In the genomic region with DNA sequence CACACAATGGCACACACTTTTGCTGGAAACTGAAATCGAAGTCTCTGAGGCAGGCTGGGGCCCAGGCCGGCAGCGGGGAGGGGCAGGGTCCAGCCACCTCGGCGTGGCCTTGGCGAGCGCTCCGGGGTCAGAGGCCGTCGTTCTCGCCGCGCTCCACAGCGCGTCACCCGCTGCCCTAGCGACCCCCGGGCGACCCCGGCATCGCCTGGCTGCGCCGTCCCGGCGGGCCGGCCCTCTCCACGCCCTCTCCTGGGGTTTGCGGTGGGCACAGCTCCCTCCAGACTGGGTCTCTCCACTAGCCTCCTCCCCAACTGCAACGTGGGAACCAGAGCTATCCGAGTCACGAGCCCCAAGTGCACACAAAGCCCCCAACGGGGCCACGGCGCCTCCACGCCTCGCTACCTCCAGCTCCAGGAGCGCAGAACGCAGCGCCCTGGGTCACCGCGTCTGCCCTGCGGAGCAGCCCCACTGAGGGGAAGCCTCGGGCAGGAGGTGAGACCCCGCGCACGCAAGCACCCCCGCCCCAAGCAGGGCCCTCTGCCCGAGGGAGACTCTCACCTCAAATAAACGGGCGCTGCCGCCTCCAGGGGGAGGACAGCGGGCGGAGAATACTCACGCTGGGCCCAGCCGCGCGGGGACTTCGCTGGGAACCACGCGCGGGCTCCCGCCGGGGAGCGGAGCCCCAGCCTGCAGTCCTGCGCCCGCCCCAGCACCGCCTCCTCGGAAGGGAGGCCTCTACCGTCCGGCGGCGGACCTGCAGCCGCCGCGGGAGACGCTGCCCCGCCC, we compare ENCODE assay signal across 1 cellular context.
TF ChIP-seq lines count a peak whose summit lies in the region.

No MANE protein-coding gene starts in this region.

TF ChIP-seq in HepG2, 621 proteins besides CTCF, POLR2A, EP300 and RAD21 (continued from another document and continues in another):
- TF ChIP-seq, protein P1, sequence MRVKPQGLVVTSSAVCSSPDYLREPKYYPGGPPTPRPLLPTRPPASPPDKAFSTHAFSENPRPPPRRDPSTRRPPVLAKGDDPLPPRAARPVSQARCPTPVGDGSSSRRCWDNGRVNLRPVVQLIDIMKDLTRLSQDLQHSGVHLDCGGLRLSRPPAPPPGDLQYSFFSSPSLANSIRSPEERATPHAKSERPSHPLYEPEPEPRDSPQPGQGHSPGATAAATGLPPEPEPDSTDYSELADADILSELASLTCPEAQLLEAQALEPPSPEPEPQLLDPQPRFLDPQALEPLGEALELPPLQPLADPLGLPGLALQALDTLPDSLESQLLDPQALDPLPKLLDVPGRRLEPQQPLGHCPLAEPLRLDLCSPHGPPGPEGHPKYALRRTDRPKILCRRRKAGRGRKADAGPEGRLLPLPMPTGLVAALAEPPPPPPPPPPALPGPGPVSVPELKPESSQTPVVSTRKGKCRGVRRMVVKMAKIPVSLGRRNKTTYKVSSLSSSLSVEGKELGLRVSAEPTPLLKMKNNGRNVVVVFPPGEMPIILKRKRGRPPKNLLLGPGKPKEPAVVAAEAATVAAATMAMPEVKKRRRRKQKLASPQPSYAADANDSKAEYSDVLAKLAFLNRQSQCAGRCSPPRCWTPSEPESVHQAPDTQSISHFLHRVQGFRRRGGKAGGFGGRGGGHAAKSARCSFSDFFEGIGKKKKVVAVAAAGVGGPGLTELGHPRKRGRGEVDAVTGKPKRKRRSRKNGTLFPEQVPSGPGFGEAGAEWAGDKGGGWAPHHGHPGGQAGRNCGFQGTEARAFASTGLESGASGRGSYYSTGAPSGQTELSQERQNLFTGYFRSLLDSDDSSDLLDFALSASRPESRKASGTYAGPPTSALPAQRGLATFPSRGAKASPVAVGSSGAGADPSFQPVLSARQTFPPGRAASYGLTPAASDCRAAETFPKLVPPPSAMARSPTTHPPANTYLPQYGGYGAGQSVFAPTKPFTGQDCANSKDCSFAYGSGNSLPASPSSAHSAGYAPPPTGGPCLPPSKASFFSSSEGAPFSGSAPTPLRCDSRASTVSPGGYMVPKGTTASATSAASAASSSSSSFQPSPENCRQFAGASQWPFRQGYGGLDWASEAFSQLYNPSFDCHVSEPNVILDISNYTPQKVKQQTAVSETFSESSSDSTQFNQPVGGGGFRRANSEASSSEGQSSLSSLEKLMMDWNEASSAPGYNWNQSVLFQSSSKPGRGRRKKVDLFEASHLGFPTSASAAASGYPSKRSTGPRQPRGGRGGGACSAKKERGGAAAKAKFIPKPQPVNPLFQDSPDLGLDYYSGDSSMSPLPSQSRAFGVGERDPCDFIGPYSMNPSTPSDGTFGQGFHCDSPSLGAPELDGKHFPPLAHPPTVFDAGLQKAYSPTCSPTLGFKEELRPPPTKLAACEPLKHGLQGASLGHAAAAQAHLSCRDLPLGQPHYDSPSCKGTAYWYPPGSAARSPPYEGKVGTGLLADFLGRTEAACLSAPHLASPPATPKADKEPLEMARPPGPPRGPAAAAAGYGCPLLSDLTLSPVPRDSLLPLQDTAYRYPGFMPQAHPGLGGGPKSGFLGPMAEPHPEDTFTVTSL (CRISPR knock-in tag; IDR thresholded peaks at IDR 0.05; ENCODE audit: borderline replicate concordance): no peak; the same call in 1 of the 2 replicates
- TF ChIP-seq ZNF546 (CRISPR knock-in tag; conservative IDR thresholded peaks at IDR 0.05) (0 out of 2 replicates have a peak, but pooled peaks have one; percentile 31), ZSCAN22 (CRISPR knock-in tag; IDR thresholded peaks at IDR 0.05) (no peak), PRPF4 (IDR thresholded peaks at IDR 0.05; ENCODE audit: low read depth, low read length, poor library complexity, severe bottlenecking) (no peak), ZFP90 (CRISPR knock-in tag; IDR thresholded peaks at IDR 0.05; ENCODE audit: borderline replicate concordance) (peak; percentile 49; the same call in 1 of the 2 replicates), ARNTL (CRISPR knock-in tag; IDR thresholded peaks at IDR 0.05) (no peak), PTBP1 (IDR thresholded peaks at IDR 0.05; ENCODE audit: low read depth, low read length, poor library complexity, severe bottlenecking) (no peak), ZNF563 (CRISPR knock-in tag; IDR thresholded peaks at IDR 0.05) (no peak), FOXK1 (CRISPR knock-in tag; IDR thresholded peaks at IDR 0.05; ENCODE audit: borderline replicate concordance, low read depth) (no peak), TOPORS (CRISPR knock-in tag; IDR thresholded peaks at IDR 0.05) (no peak), SP140L (CRISPR knock-in tag; IDR thresholded peaks at IDR 0.05; ENCODE audit: borderline replicate concordance) (no peak), ZNF775 (CRISPR knock-in tag; IDR thresholded peaks at IDR 0.05; ENCODE audit: borderline replicate concordance) (no peak), NONO (IDR thresholded peaks at IDR 0.05) (no peak), NONO (CRISPR knock-in tag; conservative IDR thresholded peaks at IDR 0.05) (peak; percentile 10; the same call in 1 of the 2 replicates), ELF3 (CRISPR knock-in tag; IDR thresholded peaks at IDR 0.05) (no peak), CCAR2 (optimal IDR thresholded peaks at IDR 0.05; ENCODE audit: low read depth, low read length) (no peak), KDM5B (CRISPR knock-in tag; IDR thresholded peaks at IDR 0.05; ENCODE audit: borderline replicate concordance) (no peak; the same call in 1 of the 2 replicates), SMARCC2 (IDR thresholded peaks at IDR 0.05) (no peak), GABPA (IDR thresholded peaks at IDR 0.05; ENCODE audit: low read depth, low read length) (no peak), GABPA (CRISPR knock-in tag; IDR thresholded peaks at IDR 0.05; ENCODE audit: low read depth) (no peak), ZBTB8A (CRISPR knock-in tag; IDR thresholded peaks at IDR 0.05; ENCODE audit: borderline replicate concordance, low read depth) (no peak), NFIC (IDR thresholded peaks at IDR 0.05; ENCODE audit: low read length) (no peak), ZBTB20 (CRISPR knock-in tag; IDR thresholded peaks at IDR 0.05; ENCODE audit: borderline replicate concordance, low read depth) (no peak), ZNF34 (CRISPR knock-in tag; IDR thresholded peaks at IDR 0.05; ENCODE audit: borderline replicate concordance) (no peak)
- TF ChIP-seq, protein P2, sequence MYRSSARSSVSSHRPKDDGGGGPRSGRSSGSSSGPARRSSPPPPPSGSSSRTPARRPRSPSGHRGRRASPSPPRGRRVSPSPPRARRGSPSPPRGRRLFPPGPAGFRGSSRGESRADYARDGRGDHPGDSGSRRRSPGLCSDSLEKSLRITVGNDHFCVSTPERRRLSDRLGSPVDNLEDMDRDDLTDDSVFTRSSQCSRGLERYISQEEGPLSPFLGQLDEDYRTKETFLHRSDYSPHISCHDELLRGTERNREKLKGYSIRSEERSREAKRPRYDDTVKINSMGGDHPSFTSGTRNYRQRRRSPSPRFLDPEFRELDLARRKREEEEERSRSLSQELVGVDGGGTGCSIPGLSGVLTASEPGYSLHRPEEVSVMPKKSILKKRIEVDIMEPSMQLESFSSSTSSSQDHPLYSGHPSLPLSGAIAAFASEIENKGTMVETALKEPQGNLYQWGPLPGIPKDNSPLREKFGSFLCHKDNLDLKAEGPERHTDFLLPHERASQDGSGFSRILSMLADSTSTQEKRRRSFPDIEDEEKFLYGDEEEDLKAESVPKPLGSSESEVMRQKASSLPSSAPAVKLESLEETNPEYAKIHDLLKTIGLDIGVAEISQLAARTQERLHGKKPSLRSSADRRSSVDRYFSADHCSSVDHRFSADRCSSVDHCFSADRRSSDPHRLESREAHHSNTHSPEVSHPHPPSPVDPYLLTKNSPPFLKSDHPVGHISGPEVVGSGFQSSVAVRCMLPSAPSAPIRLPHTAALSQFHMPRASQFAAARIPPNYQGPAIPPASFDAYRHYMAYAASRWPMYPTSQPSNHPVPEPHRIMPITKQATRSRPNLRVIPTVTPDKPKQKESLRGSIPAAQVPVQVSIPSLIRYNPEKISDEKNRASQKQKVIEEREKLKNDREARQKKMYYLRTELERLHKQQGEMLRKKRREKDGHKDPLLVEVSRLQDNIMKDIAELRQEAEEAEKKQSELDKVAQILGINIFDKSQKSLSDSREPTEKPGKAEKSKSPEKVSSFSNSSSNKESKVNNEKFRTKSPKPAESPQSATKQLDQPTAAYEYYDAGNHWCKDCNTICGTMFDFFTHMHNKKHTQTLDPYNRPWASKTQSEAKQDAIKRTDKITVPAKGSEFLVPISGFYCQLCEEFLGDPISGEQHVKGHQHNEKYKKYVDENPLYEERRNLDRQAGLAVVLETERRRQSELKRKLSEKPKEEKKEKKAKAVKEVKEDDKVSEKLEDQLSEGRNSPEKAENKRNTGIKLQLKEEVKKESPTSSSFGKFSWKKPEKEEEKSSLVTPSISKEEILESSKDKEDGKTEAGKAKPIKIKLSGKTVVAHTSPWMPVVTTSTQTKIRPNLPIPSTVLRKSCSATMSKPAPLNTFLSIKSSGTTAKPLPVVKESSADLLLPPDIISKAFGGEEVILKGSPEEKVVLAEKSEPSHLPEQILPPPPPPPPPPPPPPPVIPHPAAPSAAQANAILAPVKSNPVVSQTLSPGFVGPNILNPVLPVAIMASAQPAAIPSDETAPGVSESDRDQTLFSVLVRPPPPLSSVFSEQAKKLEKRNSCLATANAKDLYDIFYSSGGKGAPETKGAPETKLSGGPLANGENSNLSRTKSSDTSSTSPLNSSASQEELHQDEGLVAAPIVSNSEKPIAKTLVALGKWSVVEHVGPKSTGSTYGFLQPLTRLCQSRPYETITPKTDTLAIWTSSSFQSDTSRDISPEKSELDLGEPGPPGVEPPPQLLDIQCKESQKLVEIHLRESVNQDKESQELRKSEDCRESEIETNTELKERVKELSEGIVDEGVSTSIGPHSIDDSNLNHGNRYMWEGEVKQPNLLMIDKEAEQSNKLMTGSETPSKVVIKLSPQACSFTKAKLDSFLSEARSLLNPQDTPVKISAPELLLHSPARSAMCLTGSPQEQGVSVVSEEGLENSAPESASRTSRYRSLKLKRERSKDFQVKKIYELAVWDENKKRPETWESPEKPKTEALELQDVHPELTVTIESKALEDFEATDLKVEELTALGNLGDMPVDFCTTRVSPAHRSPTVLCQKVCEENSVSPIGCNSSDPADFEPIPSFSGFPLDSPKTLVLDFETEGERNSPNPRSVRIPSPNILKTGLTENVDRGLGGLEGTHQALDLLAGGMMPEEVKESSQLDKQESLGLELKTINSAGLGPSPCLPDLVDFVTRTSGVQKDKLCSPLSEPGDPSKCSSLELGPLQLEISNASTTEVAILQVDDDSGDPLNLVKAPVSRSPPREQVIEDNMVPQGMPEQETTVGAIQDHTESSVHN (CRISPR knock-in tag; IDR thresholded peaks at IDR 0.05): no peak
- TF ChIP-seq, protein P3, sequence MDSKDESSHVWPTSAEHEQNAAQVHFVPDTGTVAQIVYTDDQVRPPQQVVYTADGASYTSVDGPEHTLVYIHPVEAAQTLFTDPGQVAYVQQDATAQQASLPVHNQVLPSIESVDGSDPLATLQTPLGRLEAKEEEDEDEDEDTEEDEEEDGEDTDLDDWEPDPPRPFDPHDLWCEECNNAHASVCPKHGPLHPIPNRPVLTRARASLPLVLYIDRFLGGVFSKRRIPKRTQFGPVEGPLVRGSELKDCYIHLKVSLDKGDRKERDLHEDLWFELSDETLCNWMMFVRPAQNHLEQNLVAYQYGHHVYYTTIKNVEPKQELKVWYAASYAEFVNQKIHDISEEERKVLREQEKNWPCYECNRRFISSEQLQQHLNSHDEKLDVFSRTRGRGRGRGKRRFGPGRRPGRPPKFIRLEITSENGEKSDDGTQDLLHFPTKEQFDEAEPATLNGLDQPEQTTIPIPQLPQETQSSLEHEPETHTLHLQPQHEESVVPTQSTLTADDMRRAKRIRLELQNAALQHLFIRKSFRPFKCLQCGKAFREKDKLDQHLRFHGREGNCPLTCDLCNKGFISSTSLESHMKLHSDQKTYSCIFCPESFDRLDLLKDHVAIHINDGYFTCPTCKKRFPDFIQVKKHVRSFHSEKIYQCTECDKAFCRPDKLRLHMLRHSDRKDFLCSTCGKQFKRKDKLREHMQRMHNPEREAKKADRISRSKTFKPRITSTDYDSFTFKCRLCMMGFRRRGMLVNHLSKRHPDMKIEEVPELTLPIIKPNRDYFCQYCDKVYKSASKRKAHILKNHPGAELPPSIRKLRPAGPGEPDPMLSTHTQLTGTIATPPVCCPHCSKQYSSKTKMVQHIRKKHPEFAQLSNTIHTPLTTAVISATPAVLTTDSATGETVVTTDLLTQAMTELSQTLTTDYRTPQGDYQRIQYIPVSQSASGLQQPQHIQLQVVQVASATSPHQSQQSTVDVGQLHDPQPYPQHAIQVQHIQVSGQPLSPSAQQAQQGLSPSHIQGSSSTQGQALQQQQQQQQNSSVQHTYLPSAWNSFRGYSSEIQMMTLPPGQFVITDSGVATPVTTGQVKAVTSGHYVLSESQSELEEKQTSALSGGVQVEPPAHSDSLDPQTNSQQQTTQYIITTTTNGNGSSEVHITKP (CRISPR knock-in tag; IDR thresholded peaks at IDR 0.05; ENCODE audit: low read depth): 0 out of 2 replicates have a peak, but pooled peaks have one; percentile 16
- TF ChIP-seq, protein P4, sequence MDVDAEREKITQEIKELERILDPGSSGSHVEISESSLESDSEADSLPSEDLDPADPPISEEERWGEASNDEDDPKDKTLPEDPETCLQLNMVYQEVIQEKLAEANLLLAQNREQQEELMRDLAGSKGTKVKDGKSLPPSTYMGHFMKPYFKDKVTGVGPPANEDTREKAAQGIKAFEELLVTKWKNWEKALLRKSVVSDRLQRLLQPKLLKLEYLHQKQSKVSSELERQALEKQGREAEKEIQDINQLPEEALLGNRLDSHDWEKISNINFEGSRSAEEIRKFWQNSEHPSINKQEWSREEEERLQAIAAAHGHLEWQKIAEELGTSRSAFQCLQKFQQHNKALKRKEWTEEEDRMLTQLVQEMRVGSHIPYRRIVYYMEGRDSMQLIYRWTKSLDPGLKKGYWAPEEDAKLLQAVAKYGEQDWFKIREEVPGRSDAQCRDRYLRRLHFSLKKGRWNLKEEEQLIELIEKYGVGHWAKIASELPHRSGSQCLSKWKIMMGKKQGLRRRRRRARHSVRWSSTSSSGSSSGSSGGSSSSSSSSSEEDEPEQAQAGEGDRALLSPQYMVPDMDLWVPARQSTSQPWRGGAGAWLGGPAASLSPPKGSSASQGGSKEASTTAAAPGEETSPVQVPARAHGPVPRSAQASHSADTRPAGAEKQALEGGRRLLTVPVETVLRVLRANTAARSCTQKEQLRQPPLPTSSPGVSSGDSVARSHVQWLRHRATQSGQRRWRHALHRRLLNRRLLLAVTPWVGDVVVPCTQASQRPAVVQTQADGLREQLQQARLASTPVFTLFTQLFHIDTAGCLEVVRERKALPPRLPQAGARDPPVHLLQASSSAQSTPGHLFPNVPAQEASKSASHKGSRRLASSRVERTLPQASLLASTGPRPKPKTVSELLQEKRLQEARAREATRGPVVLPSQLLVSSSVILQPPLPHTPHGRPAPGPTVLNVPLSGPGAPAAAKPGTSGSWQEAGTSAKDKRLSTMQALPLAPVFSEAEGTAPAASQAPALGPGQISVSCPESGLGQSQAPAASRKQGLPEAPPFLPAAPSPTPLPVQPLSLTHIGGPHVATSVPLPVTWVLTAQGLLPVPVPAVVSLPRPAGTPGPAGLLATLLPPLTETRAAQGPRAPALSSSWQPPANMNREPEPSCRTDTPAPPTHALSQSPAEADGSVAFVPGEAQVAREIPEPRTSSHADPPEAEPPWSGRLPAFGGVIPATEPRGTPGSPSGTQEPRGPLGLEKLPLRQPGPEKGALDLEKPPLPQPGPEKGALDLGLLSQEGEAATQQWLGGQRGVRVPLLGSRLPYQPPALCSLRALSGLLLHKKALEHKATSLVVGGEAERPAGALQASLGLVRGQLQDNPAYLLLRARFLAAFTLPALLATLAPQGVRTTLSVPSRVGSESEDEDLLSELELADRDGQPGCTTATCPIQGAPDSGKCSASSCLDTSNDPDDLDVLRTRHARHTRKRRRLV (CRISPR knock-in tag; IDR thresholded peaks at IDR 0.05): no peak
